In genomic region chrX:12790878-12791252, GRCh38 we compare ENCODE assay signal across 8 cellular contexts. TPM values are rescaled to one million over a fixed set of nuclear protein-coding genes. Genes with fewer than 3 reads are reported as not detected.
DNase-seq lines count a peak whose midpoint lies in the region; ATAC-seq and TF ChIP-seq lines count a peak whose summit lies in the region.

No MANE protein-coding gene starts in this region.

- no peak for DNase-seq in glutamatergic neuron
- no peak for DNase-seq in NCI-H2029 (lab: John Stamatoyannopoulos, UW)
- DNase-seq in posterior vena cava (ENCODE audit: low spot score), result no peak
- DNase-seq in NCI-H774 (lab: John Stamatoyannopoulos, UW), result no peak

- H3K9me2 ChIP-seq in SU-DHL-6 (replicated peaks; ENCODE audit: insufficient read depth, low read length), result no peaks in the 10 kb centered on the region

- H3K4me1 Mint-ChIP-seq in glutamatergic neuron (ENCODE audit: low read depth, unreplicated experiment), result no peaks in the 10 kb centered on the region

- no peak overlapping the region for H3K27ac Mint-ChIP-seq in glutamatergic neuron (ENCODE audit: unreplicated experiment)

- H3K4me2 ChIP-seq in SU-DHL-6 (ENCODE audit: low read depth, low read length, poor library complexity, severe bottlenecking) (peak overlapping the region; percentile 63), skeletal muscle satellite cell (ENCODE audit: low read length) (peak overlapping the region; percentile 82)

- peak; percentile 29 for ATAC-seq in GM18505 (IDR thresholded peaks at IDR 0.05; ENCODE audit: unreplicated experiment)
- peak; percentile 25 for ATAC-seq in HG02623 (IDR thresholded peaks at IDR 0.05; ENCODE audit: unreplicated experiment)

- no peaks in the 10 kb centered on the region for H3K36me3 Mint-ChIP-seq in glutamatergic neuron (ENCODE audit: unreplicated experiment)

- TF ChIP-seq POLR2A in GM18505 (IDR thresholded peaks at IDR 0.05; ENCODE audit: borderline replicate concordance, extremely low read depth, insufficient read depth, insufficient read length), result no peak

- no peak overlapping the region for H3K27ac ChIP-seq in SU-DHL-6 (ENCODE audit: low read depth, low read length)

- H3K36me3 ChIP-seq in SU-DHL-6 (ENCODE audit: low read length) (no peaks in the 10 kb centered on the region), skeletal muscle satellite cell (ENCODE audit: insufficient read depth, low read length) (no peaks in the 10 kb centered on the region)

- H3K9me3 Mint-ChIP-seq in glutamatergic neuron (ENCODE audit: unreplicated experiment), result no peaks in the 10 kb centered on the region

- peak overlapping the region; percentile 86 for H3K9ac ChIP-seq in SU-DHL-6 (ENCODE audit: low read length)
- H3K9ac ChIP-seq in skeletal muscle satellite cell (ENCODE audit: low read depth, low read length), result no peak overlapping the region

- H3K9me3 ChIP-seq in SU-DHL-6 (ENCODE audit: insufficient read depth, low read length) (no peaks in the 10 kb centered on the region), skeletal muscle satellite cell (replicated peaks; ENCODE audit: low read length) (no peaks in the 10 kb centered on the region)

- no peaks in the 10 kb centered on the region for H3K27me3 ChIP-seq in SU-DHL-6 (ENCODE audit: low read length)
- no peaks in the 10 kb centered on the region for H3K27me3 ChIP-seq in skeletal muscle satellite cell (ENCODE audit: control insufficient read depth, insufficient read depth, low read length)

- no peaks in the 10 kb centered on the region for H3F3A ChIP-seq in SU-DHL-6 (ENCODE audit: insufficient read depth)

- H3K4me3 ChIP-seq in SU-DHL-6 (ENCODE audit: insufficient read depth, low read length, poor library complexity, severe bottlenecking), result peak overlapping the region; percentile 92
- H3K4me3 ChIP-seq in skeletal muscle satellite cell (ENCODE audit: low read length), result peak overlapping the region; percentile 84

- H3K4me3 Mint-ChIP-seq in glutamatergic neuron (ENCODE audit: unreplicated experiment), result peak overlapping the region; percentile 82

- H2AFZ ChIP-seq in SU-DHL-6 (ENCODE audit: low read depth, low read length, severe bottlenecking), result peak overlapping the region; percentile 92

- intact Hi-C loops in posterior vena cava (cut with DNase I), result no loop called here

- no peaks in the 10 kb centered on the region for H3K4me1 ChIP-seq in skeletal muscle satellite cell (ENCODE audit: control insufficient read depth, insufficient read depth, low read length)

- no peaks in the 10 kb centered on the region for H3K27me3 Mint-ChIP-seq in glutamatergic neuron (ENCODE audit: unreplicated experiment)

- peaks cover 44% of the 10 kb centered on the region for H3K79me2 ChIP-seq in SU-DHL-6 (ENCODE audit: insufficient read depth, low read length)

- no peaks in the 10 kb centered on the region for H4K20me1 ChIP-seq in SU-DHL-6 (ENCODE audit: low read depth, low read length)

- TF ChIP-seq CTCF in SU-DHL-6 (IDR thresholded peaks at IDR 0.05; ENCODE audit: insufficient read depth, low read length, poor library complexity, severe bottlenecking) (no peak), glutamatergic neuron (IDR thresholded peaks at IDR 0.05; ENCODE audit: partially characterized antibody, unreplicated experiment) (no peak)

RNA-seq across cellular contexts. Expression of gene PRPS2, which starts 0.3 kb away (rescaled TPM):
- 1.8 TPM for total RNA-seq in glutamatergic neuron (ENCODE audit: unreplicated experiment)
- total RNA-seq in skeletal muscle satellite cell (2012; rRNA removed), result 40.4 and 42.6 TPM in 2 replicates
- total RNA-seq in posterior vena cava, result 10 to 100 TPM; 15.1 to 15.2 TPM
